27 cellular contexts compared by ENCODE assay signal in genomic region chr3:40752492-40752891, GRCh38.
"Had no signal": no experiment of that assay in that cellular context is flagged by ENCODE, and none has a peak within 500 bp of the region (broad histone marks: within the 10 kb centered on the region; RNA-seq: fewer than 3 reads in every experiment).

No MANE protein-coding gene starts in this region.

- H3K9me3 ChIP-seq: ovary, psoas muscle, right lobe of liver, sigmoid colon, stomach, tibial artery, transverse colon, upper lobe of right lung, uterus had no signal

- H3K36me3 Mint-ChIP-seq: natural killer cell; stimulated activated effector memory CD8-positive, alpha-beta T cell treated with anti-CD3 and anti-CD28 coated beads, Interleukin-12 subunit alpha, Interleukin-12 subunit beta, amount 100 ng/mL, for 72 hours; type B pancreatic cell had no signal

- H3K4me3 Mint-ChIP-seq: naive B cell; natural killer cell; nephron; stimulated activated effector memory CD8-positive, alpha-beta T cell treated with anti-CD3 and anti-CD28 coated beads, Interleukin-12 subunit alpha, Interleukin-12 subunit beta, amount 100 ng/mL, for 72 hours; stimulated activated naive B cell treated with anti-CD40 and anti-IgM and Interleukin-4, amounts not matched to agents 10 μg/mL and 1 μg/mL and 100 μg/mL, for 72 hours; stimulated activated naive CD8-positive, alpha-beta T cell treated with anti-CD3 and anti-CD28 coated beads, Interleukin-15, Interleukin-2, amounts not matched to agents 100 ng/mL and 50 ng/mL, for 24 hours; type B pancreatic cell had no signal

- H3K4me1 Mint-ChIP-seq: natural killer cell; stimulated activated effector memory CD8-positive, alpha-beta T cell treated with anti-CD3 and anti-CD28 coated beads, Interleukin-12 subunit alpha, Interleukin-12 subunit beta, amount 100 ng/mL, for 72 hours had no signal

- H3K4me1 ChIP-seq: parathyroid adenoma, psoas muscle, right lobe of liver, sigmoid colon, stomach, tibial artery, transverse colon, upper lobe of right lung, uterus had no signal

- H3K79me2 ChIP-seq: parathyroid adenoma had no signal

- H3K27me3 Mint-ChIP-seq: type B pancreatic cell had no signal

- H3K4me3 ChIP-seq: ovary, psoas muscle, right lobe of liver, sigmoid colon, stomach, tibial artery, transverse colon, upper lobe of right lung, uterus had no signal

- H3K27ac Mint-ChIP-seq: natural killer cell; nephron; progenitor cell of endocrine pancreas; stimulated activated effector memory CD8-positive, alpha-beta T cell treated with anti-CD3 and anti-CD28 coated beads, Interleukin-12 subunit alpha, Interleukin-12 subunit beta, amount 100 ng/mL, for 72 hours; stimulated activated naive B cell treated with anti-CD40 and anti-IgM and Interleukin-4, amounts not matched to agents 10 μg/mL and 1 μg/mL and 100 μg/mL, for 72 hours; stimulated activated naive CD8-positive, alpha-beta T cell treated with anti-CD3 and anti-CD28 coated beads, Interleukin-15, Interleukin-2, amounts not matched to agents 100 ng/mL and 50 ng/mL, for 24 hours; type B pancreatic cell had no signal

- H3K9ac ChIP-seq: parathyroid adenoma had no signal

- H3K9me3 Mint-ChIP-seq: natural killer cell; stimulated activated naive CD8-positive, alpha-beta T cell treated with anti-CD3 and anti-CD28 coated beads, Interleukin-15, Interleukin-2, amounts not matched to agents 100 ng/mL and 50 ng/mL, for 24 hours; type B pancreatic cell had no signal

- DNase-seq: naive B cell; natural killer cell; occipital lobe; ovary; posterior cingulate gyrus; psoas muscle; right cardiac atrium; right lobe of liver; sigmoid colon; small intestine; stimulated activated CD4-positive, alpha-beta T cell treated with anti-CD3 and anti-CD28 coated beads, Interleukin-15, amount 100 ng/mL, for 24 hours; stimulated activated CD4-positive, alpha-beta T cell treated with anti-CD3 and anti-CD28 coated beads, Interleukin-2, amount 100 ng/mL, for 24 hours; stimulated activated CD4-positive, alpha-beta T cell treated with anti-CD3 and anti-CD28 coated beads, Interleukin-2, amount 100 ng/mL, for 48 hours; stimulated activated CD4-positive, alpha-beta T cell treated with anti-CD3 and anti-CD28 coated beads, Interleukin-4, amount 100 ng/mL, for 24 hours; stimulated activated naive B cell treated with anti-CD40 and anti-IgM and Interleukin-4, amounts not matched to agents 10 μg/mL and 1 μg/mL and 100 μg/mL, for 72 hours; stimulated activated naive CD4-positive, alpha-beta T cell treated with Interleukin-2 at 50 U/mL for 16 hours; stomach; tibial artery; transverse colon; upper lobe of right lung; uterus had no signal

- ATAC-seq: natural killer cell; psoas muscle; right cardiac atrium; right lobe of liver; stimulated activated effector memory CD8-positive, alpha-beta T cell treated with anti-CD3 and anti-CD28 coated beads, Interleukin-12 subunit alpha, Interleukin-12 subunit beta, amount 100 ng/mL, for 72 hours; stimulated activated naive B cell treated with anti-CD40 and anti-IgM and Interleukin-4, amounts not matched to agents 10 μg/mL and 1 μg/mL and 100 μg/mL, for 72 hours; upper lobe of right lung had no signal

- H3K36me3 ChIP-seq: ovary, right lobe of liver, sigmoid colon, stomach, tibial artery, transverse colon, upper lobe of right lung, uterus had no signal

- H2AFZ ChIP-seq: parathyroid adenoma had no signal

- H3K27ac ChIP-seq: ovary, parathyroid adenoma, psoas muscle, right lobe of liver, sigmoid colon, stomach, tibial artery, transverse colon, upper lobe of right lung, uterus had no signal

- H3K27me3 ChIP-seq: ovary, right lobe of liver, sigmoid colon, stomach, tibial artery, transverse colon, upper lobe of right lung, uterus had no signal
